9 cellular contexts compared by ENCODE assay signal in the genomic region with DNA sequence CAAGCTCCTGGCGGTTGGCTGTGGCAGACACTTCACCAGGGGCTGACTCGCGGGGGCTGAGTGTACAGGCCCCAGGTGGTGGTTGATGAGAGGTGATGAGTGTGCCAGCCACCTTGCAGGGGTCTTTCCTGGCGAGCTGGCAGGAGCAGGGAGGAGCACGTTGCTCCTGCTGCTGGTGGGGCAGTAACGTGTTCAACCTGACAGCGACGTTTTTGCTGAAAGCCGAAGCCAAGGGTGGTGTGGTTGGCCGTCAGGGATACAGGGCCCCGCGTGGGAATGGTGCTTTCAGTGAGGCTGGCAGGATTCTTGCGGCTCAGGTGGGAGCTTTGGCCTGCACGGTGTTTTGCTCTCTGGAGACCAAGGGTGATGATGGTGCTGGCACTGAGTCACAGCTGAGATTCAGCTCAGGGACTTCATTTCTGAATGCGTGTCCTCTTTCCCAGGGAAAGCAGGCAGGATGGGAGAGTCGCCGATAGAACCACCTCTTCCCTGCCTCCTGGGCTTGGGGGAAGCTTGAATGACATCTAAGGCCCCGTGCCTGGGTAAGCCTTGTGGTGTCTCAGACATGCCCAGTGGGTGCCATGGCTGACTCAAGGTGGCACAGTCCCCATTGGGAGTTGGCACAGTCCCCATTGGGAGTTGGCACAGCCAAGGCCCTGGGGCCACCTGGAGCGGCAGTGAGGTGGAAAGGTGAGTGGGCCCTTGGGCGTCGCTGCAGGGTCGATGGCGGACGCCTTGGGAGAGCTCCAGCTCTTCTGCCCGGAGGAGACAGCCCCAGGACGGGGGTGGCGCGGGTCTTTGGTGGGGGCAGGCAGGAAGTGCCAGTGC. TPM values are rescaled to one million over a fixed set of nuclear protein-coding genes. Genes with fewer than 3 reads are reported as not detected.
DNase-seq lines count a peak whose midpoint lies in the region; ATAC-seq, FAIRE-seq and TF ChIP-seq lines count a peak whose summit lies in the region.
"Had no signal": no experiment of that assay in that cellular context is flagged by ENCODE, and none has a peak within 500 bp of the region (broad histone marks: within the 10 kb centered on the region; RNA-seq: fewer than 3 reads in every experiment).

No MANE protein-coding gene starts in this region.

- TF ChIP-seq CTCF in psoas muscle (IDR thresholded peaks at IDR 0.05): no peak

- 57 to 65% (median 58%) methylated on average over 25 to 28 of the region's 28 CpGs for WGBS in psoas muscle, 3 donors

- no peak; the same call in 1 of the 2 replicates for TF ChIP-seq POLR2A in GM12891 (IDR thresholded peaks at IDR 0.05; ENCODE audit: low read depth, low read length)

- no peak for DNase-seq in GM12891 (ENCODE audit: insufficient read length, low spot score)
- no peak for DNase-seq in adipocyte (ENCODE audit: low read depth)
- DNase-seq in glomerular visceral epithelial cell (ENCODE audit: extremely low spot score): peak; percentile 32
- no peak for DNase-seq in psoas muscle
- DNase-seq in GOT3 (lab: John Stamatoyannopoulos, UW): no peak
- no peak for DNase-seq in activated CD4-positive, alpha-beta T cell treated with anti-CD3 and anti-CD28 coated beads for 4 hours
- DNase-seq in NCI-H1105 (lab: John Stamatoyannopoulos, UW): no peak
- DNase-seq in stimulated activated CD4-positive, alpha-beta T cell treated with anti-CD3 and anti-CD28 coated beads, Interleukin-12 subunit alpha, Interleukin-12 subunit beta, amount 100 ng/mL, for 4 hours: no peak
- DNase-seq: NCI-H2029 treated with DMSO at 0.1 percent for 48 hours had no signal

- peak overlapping the region; percentile 82 for H3K9ac ChIP-seq in adipocyte (ENCODE audit: low read length)

- H3K27me3 ChIP-seq in adipocyte (replicated peaks; ENCODE audit: control insufficient read depth, insufficient read depth, low read length) (no peaks in the 10 kb centered on the region), psoas muscle (ENCODE audit: insufficient read depth in 3 of 3, low read length in 2 of 3) (no peaks in the 10 kb centered on the region)

- H3K4me1 ChIP-seq in adipocyte (ENCODE audit: control insufficient read depth, insufficient read depth, low read length) (peaks cover 63% of the 10 kb centered on the region), psoas muscle (peaks cover 75% of the 10 kb centered on the region)

- peaks cover 33% of the 10 kb centered on the region for H3K36me3 ChIP-seq in adipocyte (ENCODE audit: control insufficient read depth, insufficient read depth, low read length, severe bottlenecking)
- H3K36me3 ChIP-seq in psoas muscle (ENCODE audit: insufficient read depth in 1 of 2, low read depth in 1 of 2): peaks cover 0 to 41% of the 10 kb centered on the region in 2 donors

- H3K9me3 ChIP-seq in adipocyte (ENCODE audit: control insufficient read depth, low read length) (no peaks in the 10 kb centered on the region), psoas muscle (no peaks in the 10 kb centered on the region)

- FAIRE-seq in GM12891 (lab: Jason Lieb, UNC): no peak

- intact Hi-C loops in psoas muscle (cut with DNase I): loop anchor here in 1 of 2 donors (10.0 kb wide), 1 partner anchor 141 kb away; a partner anchor contains a TSS

- H3K4me3 ChIP-seq in adipocyte (ENCODE audit: low read length) (peak overlapping the region; percentile 54), psoas muscle (peak overlapping the region; percentile 41)

- ATAC-seq in psoas muscle: peak; percentile 20 to 44 (median 32)

- H3K27ac ChIP-seq in psoas muscle: peak overlapping the region; percentile 85

TF ChIP-seq in GM12891, 5 proteins besides CTCF, POLR2A, EP300 and RAD21:
- TF ChIP-seq POLR2AphosphoS5 (IDR thresholded peaks at IDR 0.05; ENCODE audit: low read depth, low read length): 0 out of 2 replicates have a peak, but pooled peaks have one; percentile 1
- TF ChIP-seq POU2F2 (IDR thresholded peaks at IDR 0.05; ENCODE audit: low read depth, low read length): no peak

RNA-seq across cellular contexts. Expression of a gene that starts 8.8 kb away (rescaled TPM):
- polyA plus RNA-seq in GM12891 (2012; ENCODE audit: low read depth, missing spikeins): 73.3 TPM
- 100 to 1,000 TPM in 1 of 4 donors, 10 to 100 TPM in 3; 59.9 to 122 (median 86.9) TPM for total RNA-seq in psoas muscle
- 100 to 1,000 TPM in 1 of 3 donors, 10 to 100 TPM in 2; 68.9 to 103 (median 94.1) TPM for polyA plus RNA-seq in psoas muscle

RNA-seq across cellular contexts. Expression of a gene that starts 14.9 kb away (rescaled TPM):
- 28.0 TPM for polyA plus RNA-seq in GM12891 (2012; ENCODE audit: low read depth, missing spikeins)
- 100 to 1,000 TPM; 227 to 339 (median 232) TPM for total RNA-seq in psoas muscle
- polyA plus RNA-seq in psoas muscle: 100 to 1,000 TPM; 162 to 464 (median 351) TPM

RNA-seq across cellular contexts. Expression of a gene that starts 22.0 kb away (rescaled TPM):
- 3,343 TPM for polyA plus RNA-seq in GM12891 (2012; ENCODE audit: low read depth, missing spikeins)
- 100 to 1,000 TPM; 697 to 992 (median 943) TPM for total RNA-seq in psoas muscle
- polyA plus RNA-seq in psoas muscle: 1,000 to 10,000 TPM; 2,739 to 4,077 (median 3,158) TPM

RNA-seq across cellular contexts. Expression of a gene that starts 32.5 kb away (rescaled TPM):
- 82.3 TPM for polyA plus RNA-seq in GM12891 (2012; ENCODE audit: low read depth, missing spikeins)
- 100 to 1,000 TPM; 230 to 338 (median 308) TPM for total RNA-seq in psoas muscle
- polyA plus RNA-seq in psoas muscle: 100 to 1,000 TPM; 177 to 423 (median 294) TPM

RNA-seq across cellular contexts. Expression of a gene that starts 33.7 kb away (rescaled TPM):
- polyA plus RNA-seq in GM12891 (2012; ENCODE audit: low read depth, missing spikeins): 0.14 TPM
- under 1 TPM; 0.04 to 0.06 (median 0.05) TPM for total RNA-seq in psoas muscle
- under 1 TPM in 2 of 3 donors, not detected in 1; 0.01 to 0.03 TPM for polyA plus RNA-seq in psoas muscle
